ENCODE assay signal across 13 cellular contexts in the genomic region with DNA sequence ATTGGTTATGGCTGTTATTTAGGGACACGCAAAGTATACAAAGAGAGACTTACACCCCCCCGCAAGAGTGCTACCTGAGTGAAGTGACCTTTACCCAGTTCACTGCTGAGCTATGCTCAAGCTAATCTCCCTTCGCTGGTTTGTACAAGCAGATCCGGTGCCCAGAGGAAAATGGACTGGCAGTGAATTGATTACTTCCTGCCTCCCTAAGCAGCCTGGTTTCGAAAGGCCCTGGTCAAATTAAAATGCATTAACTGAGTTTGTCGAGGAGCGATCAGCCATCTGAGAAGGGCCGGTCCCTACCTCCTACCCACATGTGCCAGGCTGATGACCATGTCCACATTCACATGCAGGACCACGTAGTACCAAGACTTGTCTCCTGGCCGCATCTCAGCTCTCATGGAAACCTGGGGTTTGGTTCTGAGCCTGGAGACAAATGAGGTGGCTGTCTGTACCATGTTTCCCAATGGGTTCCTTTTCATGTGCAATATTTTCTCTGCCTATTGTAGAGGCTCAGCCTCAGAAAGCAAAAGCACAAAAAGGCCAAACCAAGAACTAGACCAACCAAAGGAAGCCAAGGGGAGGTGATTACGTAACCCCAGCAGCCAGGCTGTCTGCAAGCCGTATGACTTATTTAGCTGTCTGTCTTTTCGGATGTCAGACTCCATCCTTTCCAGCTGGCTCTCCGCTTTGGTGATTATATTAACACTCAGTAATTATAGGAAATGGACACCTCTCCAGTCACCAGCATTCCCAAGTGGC.
A peak's percentile ranks its signal among the peaks of the same experiment; 100 is the strongest.
DNase-seq lines count a peak whose midpoint lies in the region; ATAC-seq and TF ChIP-seq lines count a peak whose summit lies in the region.
"Had no signal": no experiment of that assay in that cellular context is flagged by ENCODE, and none has a peak within 500 bp of the region (broad histone marks: within the 10 kb centered on the region; RNA-seq: fewer than 3 reads in every experiment).

No MANE protein-coding gene starts in this region.

- H3K27me3 ChIP-seq in right atrium auricular region (no peaks in the 10 kb centered on the region), endodermal cell (ENCODE audit: control insufficient read depth, insufficient read depth, low read length, poor library complexity, severe bottlenecking) (no peaks in the 10 kb centered on the region)
- H3K27me3 ChIP-seq: adrenal gland, gastrocnemius medialis, testis had no signal

- intact Hi-C loops in Right ventricle myocardium inferior (cut with DNase I): no loop called here

- H3K36me3 ChIP-seq in right atrium auricular region (no peaks in the 10 kb centered on the region), endodermal cell (ENCODE audit: control insufficient read depth, insufficient read depth, low read length) (no peaks in the 10 kb centered on the region)
- H3K36me3 ChIP-seq: adrenal gland, gastrocnemius medialis had no signal

- H3K4me1 ChIP-seq in right atrium auricular region (no peaks in the 10 kb centered on the region), endodermal cell (ENCODE audit: control insufficient read depth, insufficient read depth, low read length) (no peaks in the 10 kb centered on the region)
- H3K4me1 ChIP-seq: adrenal gland, gastrocnemius medialis, testis had no signal

- no peaks in the 10 kb centered on the region for H3K36me3 Mint-ChIP-seq in endodermal cell (ENCODE audit: low read depth)
- H3K36me3 Mint-ChIP-seq in glutamatergic neuron (ENCODE audit: unreplicated experiment): no peaks in the 10 kb centered on the region

- H3K27me3 Mint-ChIP-seq in endodermal cell (ENCODE audit: insufficient read depth) (no peaks in the 10 kb centered on the region), glutamatergic neuron (ENCODE audit: unreplicated experiment) (peaks cover 3% of the 10 kb centered on the region)

- H3K9ac ChIP-seq in endodermal cell (ENCODE audit: extremely low read depth, low read length, poor library complexity, severe bottlenecking): no peak overlapping the region

- H3K4me1 Mint-ChIP-seq in endodermal cell: peaks cover 12% of the 10 kb centered on the region
- H3K4me1 Mint-ChIP-seq in glutamatergic neuron (ENCODE audit: low read depth, unreplicated experiment): no peaks in the 10 kb centered on the region

- ATAC-seq in Right ventricle myocardium inferior: no peak
- no peak for ATAC-seq in HG02610 (IDR thresholded peaks at IDR 0.05; ENCODE audit: unreplicated experiment)
- ATAC-seq in GM21825 (IDR thresholded peaks at IDR 0.05; ENCODE audit: unreplicated experiment): no peak
- ATAC-seq: gastrocnemius medialis had no signal

- TF ChIP-seq CTCF in right atrium auricular region (IDR thresholded peaks at IDR 0.05) (no peak), endodermal cell (conservative IDR thresholded peaks at IDR 0.05) (no peak), glutamatergic neuron (IDR thresholded peaks at IDR 0.05; ENCODE audit: partially characterized antibody, unreplicated experiment) (no peak)

- WGBS in endodermal cell (ENCODE audit: insufficient coverage in 1 of 2, insufficient read length in 1 of 2), 2 experiments: 85 to 95% methylated on average over 6 to 14 of the region's 14 CpGs

- H3K27ac ChIP-seq in right atrium auricular region (no peak overlapping the region), endodermal cell (ENCODE audit: low read depth, low read length) (peak overlapping the region; percentile 10)
- H3K27ac ChIP-seq: gastrocnemius medialis, PC-9, testis had no signal

- no peaks in the 10 kb centered on the region for H3K9me3 Mint-ChIP-seq in endodermal cell
- H3K9me3 Mint-ChIP-seq in glutamatergic neuron (ENCODE audit: unreplicated experiment): no peaks in the 10 kb centered on the region

- DNase-seq in right atrium auricular region (ENCODE audit: low spot score) (peak; percentile 72), Right ventricle myocardium inferior (ENCODE audit: missing footprints) (no peak), NCI-H524 treated with DMSO at 0.1 percent for 48 hours (lab: John Stamatoyannopoulos, UW) (peak; percentile 21), endodermal cell (no peak), stromal cell of bone marrow (ENCODE audit: low read depth) (peak; percentile 67), glutamatergic neuron (no peak)
- DNase-seq: activated CD4-positive, alpha-beta T cell treated with anti-CD3 and anti-CD28 coated beads for 1 hour; gastrocnemius medialis; PC-9; testis had no signal

- H3K4me3 Mint-ChIP-seq in endodermal cell: no peak overlapping the region
- no peak overlapping the region for H3K4me3 Mint-ChIP-seq in glutamatergic neuron (ENCODE audit: unreplicated experiment)

- no peaks in the 10 kb centered on the region for H3K9me3 ChIP-seq in right atrium auricular region
- no peaks in the 10 kb centered on the region for H3K9me3 ChIP-seq in endodermal cell (ENCODE audit: control insufficient read depth, low read length)
- H3K9me3 ChIP-seq: adrenal gland, gastrocnemius medialis, testis had no signal

- H3K27ac Mint-ChIP-seq in endodermal cell: no peak overlapping the region
- no peak overlapping the region for H3K27ac Mint-ChIP-seq in glutamatergic neuron (ENCODE audit: unreplicated experiment)

- no peak overlapping the region for H3K4me3 ChIP-seq in right atrium auricular region
- no peak overlapping the region for H3K4me3 ChIP-seq in endodermal cell (ENCODE audit: low read length)
- H3K4me3 ChIP-seq: adrenal gland, gastrocnemius medialis, PC-9, testis had no signal

Comparison
In these comparisons a context has a peak if more than half of its experiments do, and no peak if none do; other contexts are left out.
1. DNase-seq: peak in right atrium auricular region (single experiment), NCI-H524 treated with DMSO at 0.1 percent for 48 hours (single experiment) and stromal cell of bone marrow (single experiment); none in Right ventricle myocardium inferior (single experiment), endodermal cell (single experiment) and glutamatergic neuron (single experiment).